Comparison of ENCODE assay signal across 2 cellular contexts in genomic region chr16:15885560-15886001, GRCh38.
TF ChIP-seq lines count a peak whose summit lies in the region.

No MANE protein-coding gene starts in this region.

TF ChIP-seq in A549, 52 proteins besides CTCF, POLR2A, EP300 and RAD21 (continues in another document):
- TF ChIP-seq BHLHE40 (IDR thresholded peaks at IDR 0.05; ENCODE audit: low read depth, low read length): no peak
- TF ChIP-seq RFX5 (IDR thresholded peaks at IDR 0.05): no peak
- peak; percentile 90 for TF ChIP-seq MAFK (IDR thresholded peaks at IDR 0.05; ENCODE audit: partially characterized antibody)
- TF ChIP-seq ELK1 (IDR thresholded peaks at IDR 0.05; ENCODE audit: low read depth, low read length): no peak
- peak; percentile 75; the same call in 1 of the 2 replicates for TF ChIP-seq HEYL (CRISPR knock-in tag; IDR thresholded peaks at IDR 0.05)
- TF ChIP-seq GATA3 (IDR thresholded peaks at IDR 0.05; ENCODE audit: borderline replicate concordance): no peak
- TF ChIP-seq MYC (IDR thresholded peaks at IDR 0.05; ENCODE audit: borderline replicate concordance, low read length): no peak
- no peak for TF ChIP-seq CHD2 (IDR thresholded peaks at IDR 0.05; ENCODE audit: low read length, partially characterized antibody)
- TF ChIP-seq REST (IDR thresholded peaks at IDR 0.05): no peak
- TF ChIP-seq EHMT2 (IDR thresholded peaks at IDR 0.05; ENCODE audit: low read depth): no peak
- no peak for TF ChIP-seq SREBF2 (IDR thresholded peaks at IDR 0.05)
- TF ChIP-seq PHF8 (IDR thresholded peaks at IDR 0.05; ENCODE audit: borderline replicate concordance, low read depth): no peak
- TF ChIP-seq USF2 (IDR thresholded peaks at IDR 0.05): peak; percentile 49
- no peak for TF ChIP-seq JUN (IDR thresholded peaks at IDR 0.05)
- TF ChIP-seq BCL3 (IDR thresholded peaks at IDR 0.05): no peak
- TF ChIP-seq ZC3H11A (IDR thresholded peaks at IDR 0.05): no peak
- no peak for TF ChIP-seq ZNF302 (CRISPR knock-in tag; IDR thresholded peaks at IDR 0.05)
- 0 out of 2 replicates have a peak, but pooled peaks have one; percentile 59 for TF ChIP-seq TP53 (CRISPR knock-in tag; IDR thresholded peaks at IDR 0.05)
- TF ChIP-seq NFE2L2 (conservative IDR thresholded peaks at IDR 0.05; ENCODE audit: low read length): peak; percentile 91
- no peak for TF ChIP-seq CHD4 (IDR thresholded peaks at IDR 0.05; ENCODE audit: borderline replicate concordance)
- TF ChIP-seq MAX (IDR thresholded peaks at IDR 0.05): no peak
- TF ChIP-seq MAZ (IDR thresholded peaks at IDR 0.05; ENCODE audit: borderline replicate concordance, low read depth, low read length): no peak
- TF ChIP-seq SMC3 (IDR thresholded peaks at IDR 0.05): no peak
- TF ChIP-seq E2F6 (IDR thresholded peaks at IDR 0.05; ENCODE audit: borderline replicate concordance, low read depth): no peak
- TF ChIP-seq CBX8 (IDR thresholded peaks at IDR 0.05): no peak
- 0 out of 2 replicates have a peak, but pooled peaks have one; percentile 50 for TF ChIP-seq EHF (CRISPR knock-in tag; IDR thresholded peaks at IDR 0.05)
- TF ChIP-seq RARB (CRISPR knock-in tag; IDR thresholded peaks at IDR 0.05): no peak
- TF ChIP-seq ZSCAN20 (CRISPR knock-in tag; IDR thresholded peaks at IDR 0.05): 0 out of 2 replicates have a peak, but pooled peaks have one; percentile 69
- peak; percentile 84; the same call in 1 of the 2 replicates for TF ChIP-seq HOXB5 (CRISPR knock-in tag; IDR thresholded peaks at IDR 0.05)

TF ChIP-seq in GM23338, 12 proteins besides CTCF, POLR2A, EP300 and RAD21:
- TF ChIP-seq ZNF114 (CRISPR knock-in tag; IDR thresholded peaks at IDR 0.05) (no peak), POLR2AphosphoS5 (IDR thresholded peaks at IDR 0.05; ENCODE audit: low read depth) (no peak), EZH2phosphoT487 (IDR thresholded peaks at IDR 0.05; ENCODE audit: unreplicated experiment) (no peak)
